15 cellular contexts compared by ENCODE assay signal in the genomic region with DNA sequence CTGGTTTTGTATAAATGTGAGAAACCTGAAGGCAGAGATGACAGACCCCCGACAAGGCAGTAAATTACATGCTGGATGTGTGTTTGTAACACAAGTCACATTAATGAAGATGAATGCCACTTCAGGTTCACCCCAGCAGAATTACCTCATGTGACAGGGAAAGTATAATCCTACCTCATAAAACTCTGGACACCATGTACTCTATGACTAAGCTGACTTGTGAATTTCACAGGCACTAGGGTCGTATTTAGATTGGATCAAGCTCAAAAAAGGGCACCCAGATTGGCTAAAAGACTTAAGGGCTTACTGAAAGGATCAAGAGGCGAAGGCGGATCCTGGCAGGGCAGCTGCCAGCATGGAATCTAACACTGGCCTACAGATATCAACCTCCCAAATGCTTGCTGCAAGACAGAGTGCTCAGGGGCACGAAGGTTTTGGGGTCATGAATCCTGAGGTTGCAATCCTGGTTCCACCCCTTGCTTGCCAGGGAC.
DNase-seq lines count a peak whose midpoint lies in the region; ATAC-seq and TF ChIP-seq lines count a peak whose summit lies in the region.
"Had no signal": no experiment of that assay in that cellular context is flagged by ENCODE, and none has a peak within 500 bp of the region (broad histone marks: within the 10 kb centered on the region; RNA-seq: fewer than 3 reads in every experiment).

No MANE protein-coding gene starts in this region.

- H3K36me3 ChIP-seq in smooth muscle cell (ENCODE audit: low read depth), result no peaks in the 10 kb centered on the region
- H3K36me3 ChIP-seq: breast epithelium had no signal

- intact Hi-C loops in activated T-helper 1 cell treated with anti-CD3 and anti-CD28 coated beads, Interleukin-12 subunit alpha, Interleukin-12 subunit beta, Interleukin-2, Interleukin-4 antibody, amounts not matched to agents 30 ng/mL and 10 ng/mL and 1 ng/mL, durations not matched to agents 14 hours and 24 hours and 36 hours (cut with micrococcal nuclease), result loop anchor here (10.0 kb wide), 1 partner anchor 512 kb away; no protein-coding TSS in a partner anchor

- H3K4me1 Mint-ChIP-seq in nephron, result peaks cover 54% of the 10 kb centered on the region
- peaks cover 23% of the 10 kb centered on the region for H3K4me1 Mint-ChIP-seq in activated T-helper 1 cell treated with anti-CD3 and anti-CD28 coated beads, Interleukin-12 subunit alpha, Interleukin-12 subunit beta, Interleukin-2, Interleukin-4 antibody, amounts not matched to agents 30 ng/mL and 10 ng/mL and 1 ng/mL, durations not matched to agents 14 hours and 24 hours and 36 hours (ENCODE audit: low read depth)

- 22% methylated on average over 5 of the region's 5 CpGs for WGBS in smooth muscle cell (ENCODE audit: low lambda C conversion rate)

- peaks cover 34% of the 10 kb centered on the region for H3K4me1 ChIP-seq in smooth muscle cell (ENCODE audit: low read depth)
- H3K4me1 ChIP-seq: breast epithelium had no signal

- H3K79me2 ChIP-seq in smooth muscle cell (ENCODE audit: low read depth), result no peaks in the 10 kb centered on the region

- ATAC-seq in HG03342 (IDR thresholded peaks at IDR 0.05; ENCODE audit: unreplicated experiment), result no peak
- ATAC-seq: K562; naive thymus-derived CD8-positive, alpha-beta T cell had no signal

- H2AFZ ChIP-seq in smooth muscle cell (ENCODE audit: low read depth), result no peak overlapping the region

- no peaks in the 10 kb centered on the region for H4K20me1 ChIP-seq in smooth muscle cell (ENCODE audit: low read depth)

- TF ChIP-seq CTCF in nephron (IDR thresholded peaks at IDR 0.05; ENCODE audit: unreplicated experiment in 3 of 3), result no peak
- no peak for TF ChIP-seq CTCF in smooth muscle cell (IDR thresholded peaks at IDR 0.05; ENCODE audit: borderline replicate concordance, insufficient read depth, poor library complexity, severe bottlenecking)

- no peak overlapping the region for H3K4me2 ChIP-seq in smooth muscle cell

- peak; percentile 65 for DNase-seq in D341Med (ENCODE audit: low spot score)
- peak; percentile 97 for DNase-seq in LHCN-M2 (ENCODE audit: low read depth)
- peak; percentile 50 for DNase-seq in astrocyte of the hippocampus (ENCODE audit: low read depth, low spot score)
- no peak for DNase-seq in activated T-helper 1 cell treated with anti-CD3 and anti-CD28 coated beads, Interleukin-12 subunit alpha, Interleukin-12 subunit beta, Interleukin-2, Interleukin-4 antibody, amounts not matched to agents 30 ng/mL and 10 ng/mL and 1 ng/mL, durations not matched to agents 14 hours and 24 hours and 36 hours (ENCODE audit: low spot score)
- no peak for DNase-seq in smooth muscle cell (lab: John Stamatoyannopoulos, UW; ENCODE audit: unreplicated experiment)
- DNase-seq in NCI-H2171 treated with DMSO at 0.1 percent for 48 hours (lab: John Stamatoyannopoulos, UW), result no peak
- DNase-seq: activated CD8-positive, alpha-beta memory T cell treated with anti-CD3 and anti-CD28 coated beads, Interleukin-2, amount 50 U/mL, for 48 hours; CD4-positive, CD25-positive, alpha-beta regulatory T cell; naive thymus-derived CD8-positive, alpha-beta T cell; NCI-H226 had no signal

- no peaks in the 10 kb centered on the region for H3K9me3 Mint-ChIP-seq in nephron
- no peaks in the 10 kb centered on the region for H3K9me3 Mint-ChIP-seq in activated T-helper 1 cell treated with anti-CD3 and anti-CD28 coated beads, Interleukin-12 subunit alpha, Interleukin-12 subunit beta, Interleukin-2, Interleukin-4 antibody, amounts not matched to agents 30 ng/mL and 10 ng/mL and 1 ng/mL, durations not matched to agents 14 hours and 24 hours and 36 hours
- H3K9me3 Mint-ChIP-seq: CD4-positive, CD25-positive, alpha-beta regulatory T cell; naive thymus-derived CD8-positive, alpha-beta T cell had no signal

- H3K9me3 ChIP-seq in smooth muscle cell (replicated peaks; ENCODE audit: low read depth), result no peaks in the 10 kb centered on the region
- H3K9me3 ChIP-seq: breast epithelium had no signal

- no peak overlapping the region for H3K9ac ChIP-seq in smooth muscle cell (ENCODE audit: low read depth)

- H3K36me3 Mint-ChIP-seq in nephron (ENCODE audit: low read depth), result peaks cover 8% of the 10 kb centered on the region
- H3K36me3 Mint-ChIP-seq in activated T-helper 1 cell treated with anti-CD3 and anti-CD28 coated beads, Interleukin-12 subunit alpha, Interleukin-12 subunit beta, Interleukin-2, Interleukin-4 antibody, amounts not matched to agents 30 ng/mL and 10 ng/mL and 1 ng/mL, durations not matched to agents 14 hours and 24 hours and 36 hours (ENCODE audit: low read depth), result peaks cover 25% of the 10 kb centered on the region

- H3F3A ChIP-seq in smooth muscle cell (ENCODE audit: low read depth), result peaks cover 4% of the 10 kb centered on the region

- H3K27ac ChIP-seq in smooth muscle cell (ENCODE audit: low read depth), result no peak overlapping the region
- H3K27ac ChIP-seq: breast epithelium, epithelial cell of prostate had no signal

- H3K4me3 ChIP-seq in smooth muscle cell, result no peak overlapping the region
- H3K4me3 ChIP-seq: breast epithelium, K562 had no signal

- H3K27me3 ChIP-seq in smooth muscle cell (ENCODE audit: low read depth), result no peaks in the 10 kb centered on the region
- H3K27me3 ChIP-seq: breast epithelium had no signal

- H3K27me3 Mint-ChIP-seq in nephron (ENCODE audit: low read depth), result no peaks in the 10 kb centered on the region
- H3K27me3 Mint-ChIP-seq in activated T-helper 1 cell treated with anti-CD3 and anti-CD28 coated beads, Interleukin-12 subunit alpha, Interleukin-12 subunit beta, Interleukin-2, Interleukin-4 antibody, amounts not matched to agents 30 ng/mL and 10 ng/mL and 1 ng/mL, durations not matched to agents 14 hours and 24 hours and 36 hours (ENCODE audit: insufficient read depth), result no peaks in the 10 kb centered on the region
- H3K27me3 Mint-ChIP-seq: CD4-positive, CD25-positive, alpha-beta regulatory T cell; naive thymus-derived CD8-positive, alpha-beta T cell had no signal

- peak overlapping the region in 2 of 3 experiments; percentile 46 to 50 for H3K27ac Mint-ChIP-seq in nephron
- no peak overlapping the region for H3K27ac Mint-ChIP-seq in activated T-helper 1 cell treated with anti-CD3 and anti-CD28 coated beads, Interleukin-12 subunit alpha, Interleukin-12 subunit beta, Interleukin-2, Interleukin-4 antibody, amounts not matched to agents 30 ng/mL and 10 ng/mL and 1 ng/mL, durations not matched to agents 14 hours and 24 hours and 36 hours

- peak overlapping the region in 1 of 3 experiments; percentile 22 for H3K4me3 Mint-ChIP-seq in nephron
- no peak overlapping the region for H3K4me3 Mint-ChIP-seq in activated T-helper 1 cell treated with anti-CD3 and anti-CD28 coated beads, Interleukin-12 subunit alpha, Interleukin-12 subunit beta, Interleukin-2, Interleukin-4 antibody, amounts not matched to agents 30 ng/mL and 10 ng/mL and 1 ng/mL, durations not matched to agents 14 hours and 24 hours and 36 hours
- H3K4me3 Mint-ChIP-seq: CD4-positive, CD25-positive, alpha-beta regulatory T cell; naive thymus-derived CD8-positive, alpha-beta T cell had no signal

Comparison
In these comparisons a context has a peak if more than half of its experiments do, and no peak if none do; other contexts are left out.
1. DNase-seq: peak in D341Med (single experiment), LHCN-M2 (single experiment) and astrocyte of the hippocampus (single experiment); none in activated T-helper 1 cell treated with anti-CD3 and anti-CD28 coated beads, Interleukin-12 subunit alpha, Interleukin-12 subunit beta, Interleukin-2, Interleukin-4 antibody, amounts not matched to agents 30 ng/mL and 10 ng/mL and 1 ng/mL, durations not matched to agents 14 hours and 24 hours and 36 hours (single experiment), smooth muscle cell (single experiment) and NCI-H2171 treated with DMSO at 0.1 percent for 48 hours (single experiment).